Comparison of ENCODE assay signal across 1 cellular context in the genomic region with DNA sequence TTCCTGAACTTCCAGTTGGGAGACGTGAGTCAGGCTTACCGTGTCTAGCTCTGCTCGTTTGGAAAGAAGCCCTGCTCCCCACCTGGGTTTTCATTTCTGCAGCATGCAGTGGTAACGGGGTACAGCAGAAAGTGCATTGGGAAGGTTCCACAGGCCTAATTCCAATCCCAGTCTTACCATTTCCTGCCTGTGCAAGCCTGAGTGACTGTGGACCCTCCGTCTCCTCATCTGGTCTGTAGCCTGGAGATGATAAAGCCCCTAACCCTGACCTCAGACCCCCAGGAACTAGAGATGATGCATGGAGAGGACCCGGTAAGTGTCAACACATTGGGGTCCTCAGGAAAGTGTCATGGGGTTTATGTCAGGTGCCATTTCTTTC.
TF ChIP-seq lines count a peak whose summit lies in the region.

No MANE protein-coding gene starts in this region.

TF ChIP-seq in K562, 482 proteins besides CTCF, POLR2A, EP300 and RAD21:
- TF ChIP-seq MYC (IDR thresholded peaks at IDR 0.05; ENCODE audit: low read depth, low read length) (no peak), MYC (CRISPR knock-in tag; IDR thresholded peaks at IDR 0.05; ENCODE audit: borderline replicate concordance, low read depth) (no peak), RBFOX2 (IDR thresholded peaks at IDR 0.05; ENCODE audit: low read depth, low read length) (no peak), MTA2 (IDR thresholded peaks at IDR 0.05; ENCODE audit: low read depth) (no peak), PTRF (tag; IDR thresholded peaks at IDR 0.05) (no peak), CBX3 (IDR thresholded peaks at IDR 0.05; ENCODE audit: borderline replicate concordance in 1 of 2, low read length in 2 of 2) (no peak), ZC3H11A (IDR thresholded peaks at IDR 0.05; ENCODE audit: low read depth, low read length) (no peak), TAF15 (IDR thresholded peaks at IDR 0.05; ENCODE audit: low read depth, low read length) (no peak), ZNF354B (CRISPR knock-in tag; IDR thresholded peaks at IDR 0.05) (no peak), POLR2H (tag; IDR thresholded peaks at IDR 0.05; ENCODE audit: low read depth) (no peak), ZEB2 (IDR thresholded peaks at IDR 0.05) (no peak), SRF (CRISPR knock-in tag; IDR thresholded peaks at IDR 0.05) (no peak), RB1 (IDR thresholded peaks at IDR 0.05; ENCODE audit: low read depth) (no peak), TOE1 (IDR thresholded peaks at IDR 0.05; ENCODE audit: borderline replicate concordance) (no peak), TOE1 (CRISPR knock-in tag; IDR thresholded peaks at IDR 0.05; ENCODE audit: borderline replicate concordance, low read depth) (no peak)
- TF ChIP-seq, protein P1, sequence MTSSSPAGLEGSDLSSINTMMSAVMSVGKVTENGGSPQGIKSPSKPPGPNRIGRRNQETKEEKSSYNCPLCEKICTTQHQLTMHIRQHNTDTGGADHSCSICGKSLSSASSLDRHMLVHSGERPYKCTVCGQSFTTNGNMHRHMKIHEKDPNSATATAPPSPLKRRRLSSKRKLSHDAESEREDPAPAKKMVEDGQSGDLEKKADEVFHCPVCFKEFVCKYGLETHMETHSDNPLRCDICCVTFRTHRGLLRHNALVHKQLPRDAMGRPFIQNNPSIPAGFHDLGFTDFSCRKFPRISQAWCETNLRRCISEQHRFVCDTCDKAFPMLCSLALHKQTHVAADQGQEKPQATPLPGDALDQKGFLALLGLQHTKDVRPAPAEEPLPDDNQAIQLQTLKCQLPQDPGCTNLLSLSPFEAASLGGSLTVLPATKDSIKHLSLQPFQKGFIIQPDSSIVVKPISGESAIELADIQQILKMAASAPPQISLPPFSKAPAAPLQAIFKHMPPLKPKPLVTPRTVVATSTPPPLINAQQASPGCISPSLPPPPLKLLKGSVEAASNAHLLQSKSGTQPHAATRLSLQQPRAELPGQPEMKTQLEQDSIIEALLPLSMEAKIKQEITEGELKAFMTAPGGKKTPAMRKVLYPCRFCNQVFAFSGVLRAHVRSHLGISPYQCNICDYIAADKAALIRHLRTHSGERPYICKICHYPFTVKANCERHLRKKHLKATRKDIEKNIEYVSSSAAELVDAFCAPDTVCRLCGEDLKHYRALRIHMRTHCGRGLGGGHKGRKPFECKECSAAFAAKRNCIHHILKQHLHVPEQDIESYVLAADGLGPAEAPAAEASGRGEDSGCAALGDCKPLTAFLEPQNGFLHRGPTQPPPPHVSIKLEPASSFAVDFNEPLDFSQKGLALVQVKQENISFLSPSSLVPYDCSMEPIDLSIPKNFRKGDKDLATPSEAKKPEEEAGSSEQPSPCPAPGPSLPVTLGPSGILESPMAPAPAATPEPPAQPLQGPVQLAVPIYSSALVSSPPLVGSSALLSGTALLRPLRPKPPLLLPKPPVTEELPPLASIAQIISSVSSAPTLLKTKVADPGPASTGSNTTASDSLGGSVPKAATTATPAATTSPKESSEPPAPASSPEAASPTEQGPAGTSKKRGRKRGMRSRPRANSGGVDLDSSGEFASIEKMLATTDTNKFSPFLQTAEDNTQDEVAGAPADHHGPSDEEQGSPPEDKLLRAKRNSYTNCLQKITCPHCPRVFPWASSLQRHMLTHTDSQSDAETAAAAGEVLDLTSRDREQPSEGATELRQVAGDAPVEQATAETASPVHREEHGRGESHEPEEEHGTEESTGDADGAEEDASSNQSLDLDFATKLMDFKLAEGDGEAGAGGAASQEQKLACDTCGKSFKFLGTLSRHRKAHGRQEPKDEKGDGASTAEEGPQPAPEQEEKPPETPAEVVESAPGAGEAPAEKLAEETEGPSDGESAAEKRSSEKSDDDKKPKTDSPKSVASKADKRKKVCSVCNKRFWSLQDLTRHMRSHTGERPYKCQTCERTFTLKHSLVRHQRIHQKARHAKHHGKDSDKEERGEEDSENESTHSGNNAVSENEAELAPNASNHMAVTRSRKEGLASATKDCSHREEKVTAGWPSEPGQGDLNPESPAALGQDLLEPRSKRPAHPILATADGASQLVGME (CRISPR knock-in tag; IDR thresholded peaks at IDR 0.05) = no peak
- TF ChIP-seq, protein P2, sequence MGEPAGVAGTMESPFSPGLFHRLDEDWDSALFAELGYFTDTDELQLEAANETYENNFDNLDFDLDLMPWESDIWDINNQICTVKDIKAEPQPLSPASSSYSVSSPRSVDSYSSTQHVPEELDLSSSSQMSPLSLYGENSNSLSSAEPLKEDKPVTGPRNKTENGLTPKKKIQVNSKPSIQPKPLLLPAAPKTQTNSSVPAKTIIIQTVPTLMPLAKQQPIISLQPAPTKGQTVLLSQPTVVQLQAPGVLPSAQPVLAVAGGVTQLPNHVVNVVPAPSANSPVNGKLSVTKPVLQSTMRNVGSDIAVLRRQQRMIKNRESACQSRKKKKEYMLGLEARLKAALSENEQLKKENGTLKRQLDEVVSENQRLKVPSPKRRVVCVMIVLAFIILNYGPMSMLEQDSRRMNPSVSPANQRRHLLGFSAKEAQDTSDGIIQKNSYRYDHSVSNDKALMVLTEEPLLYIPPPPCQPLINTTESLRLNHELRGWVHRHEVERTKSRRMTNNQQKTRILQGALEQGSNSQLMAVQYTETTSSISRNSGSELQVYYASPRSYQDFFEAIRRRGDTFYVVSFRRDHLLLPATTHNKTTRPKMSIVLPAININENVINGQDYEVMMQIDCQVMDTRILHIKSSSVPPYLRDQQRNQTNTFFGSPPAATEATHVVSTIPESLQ (CRISPR knock-in tag; IDR thresholded peaks at IDR 0.05) = no peak
- TF ChIP-seq, protein P3, sequence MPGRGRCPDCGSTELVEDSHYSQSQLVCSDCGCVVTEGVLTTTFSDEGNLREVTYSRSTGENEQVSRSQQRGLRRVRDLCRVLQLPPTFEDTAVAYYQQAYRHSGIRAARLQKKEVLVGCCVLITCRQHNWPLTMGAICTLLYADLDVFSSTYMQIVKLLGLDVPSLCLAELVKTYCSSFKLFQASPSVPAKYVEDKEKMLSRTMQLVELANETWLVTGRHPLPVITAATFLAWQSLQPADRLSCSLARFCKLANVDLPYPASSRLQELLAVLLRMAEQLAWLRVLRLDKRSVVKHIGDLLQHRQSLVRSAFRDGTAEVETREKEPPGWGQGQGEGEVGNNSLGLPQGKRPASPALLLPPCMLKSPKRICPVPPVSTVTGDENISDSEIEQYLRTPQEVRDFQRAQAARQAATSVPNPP (IDR thresholded peaks at IDR 0.05; ENCODE audit: borderline replicate concordance, insufficient read depth, insufficient read length) = no peak
- TF ChIP-seq, protein P4, sequence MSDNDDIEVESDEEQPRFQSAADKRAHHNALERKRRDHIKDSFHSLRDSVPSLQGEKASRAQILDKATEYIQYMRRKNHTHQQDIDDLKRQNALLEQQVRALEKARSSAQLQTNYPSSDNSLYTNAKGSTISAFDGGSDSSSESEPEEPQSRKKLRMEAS (CRISPR knock-in tag; IDR thresholded peaks at IDR 0.05) = no peak
- TF ChIP-seq, protein P5, sequence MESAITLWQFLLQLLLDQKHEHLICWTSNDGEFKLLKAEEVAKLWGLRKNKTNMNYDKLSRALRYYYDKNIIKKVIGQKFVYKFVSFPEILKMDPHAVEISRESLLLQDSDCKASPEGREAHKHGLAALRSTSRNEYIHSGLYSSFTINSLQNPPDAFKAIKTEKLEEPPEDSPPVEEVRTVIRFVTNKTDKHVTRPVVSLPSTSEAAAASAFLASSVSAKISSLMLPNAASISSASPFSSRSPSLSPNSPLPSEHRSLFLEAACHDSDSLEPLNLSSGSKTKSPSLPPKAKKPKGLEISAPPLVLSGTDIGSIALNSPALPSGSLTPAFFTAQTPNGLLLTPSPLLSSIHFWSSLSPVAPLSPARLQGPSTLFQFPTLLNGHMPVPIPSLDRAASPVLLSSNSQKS (CRISPR knock-in tag; IDR thresholded peaks at IDR 0.05) = no peak
- TF ChIP-seq, protein P6, sequence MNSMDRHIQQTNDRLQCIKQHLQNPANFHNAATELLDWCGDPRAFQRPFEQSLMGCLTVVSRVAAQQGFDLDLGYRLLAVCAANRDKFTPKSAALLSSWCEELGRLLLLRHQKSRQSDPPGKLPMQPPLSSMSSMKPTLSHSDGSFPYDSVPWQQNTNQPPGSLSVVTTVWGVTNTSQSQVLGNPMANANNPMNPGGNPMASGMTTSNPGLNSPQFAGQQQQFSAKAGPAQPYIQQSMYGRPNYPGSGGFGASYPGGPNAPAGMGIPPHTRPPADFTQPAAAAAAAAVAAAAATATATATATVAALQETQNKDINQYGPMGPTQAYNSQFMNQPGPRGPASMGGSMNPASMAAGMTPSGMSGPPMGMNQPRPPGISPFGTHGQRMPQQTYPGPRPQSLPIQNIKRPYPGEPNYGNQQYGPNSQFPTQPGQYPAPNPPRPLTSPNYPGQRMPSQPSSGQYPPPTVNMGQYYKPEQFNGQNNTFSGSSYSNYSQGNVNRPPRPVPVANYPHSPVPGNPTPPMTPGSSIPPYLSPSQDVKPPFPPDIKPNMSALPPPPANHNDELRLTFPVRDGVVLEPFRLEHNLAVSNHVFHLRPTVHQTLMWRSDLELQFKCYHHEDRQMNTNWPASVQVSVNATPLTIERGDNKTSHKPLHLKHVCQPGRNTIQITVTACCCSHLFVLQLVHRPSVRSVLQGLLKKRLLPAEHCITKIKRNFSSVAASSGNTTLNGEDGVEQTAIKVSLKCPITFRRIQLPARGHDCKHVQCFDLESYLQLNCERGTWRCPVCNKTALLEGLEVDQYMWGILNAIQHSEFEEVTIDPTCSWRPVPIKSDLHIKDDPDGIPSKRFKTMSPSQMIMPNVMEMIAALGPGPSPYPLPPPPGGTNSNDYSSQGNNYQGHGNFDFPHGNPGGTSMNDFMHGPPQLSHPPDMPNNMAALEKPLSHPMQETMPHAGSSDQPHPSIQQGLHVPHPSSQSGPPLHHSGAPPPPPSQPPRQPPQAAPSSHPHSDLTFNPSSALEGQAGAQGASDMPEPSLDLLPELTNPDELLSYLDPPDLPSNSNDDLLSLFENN (IDR thresholded peaks at IDR 0.05; ENCODE audit: low read depth in 2 of 2, low read length in 2 of 2) = no peak
- TF ChIP-seq, protein P7, sequence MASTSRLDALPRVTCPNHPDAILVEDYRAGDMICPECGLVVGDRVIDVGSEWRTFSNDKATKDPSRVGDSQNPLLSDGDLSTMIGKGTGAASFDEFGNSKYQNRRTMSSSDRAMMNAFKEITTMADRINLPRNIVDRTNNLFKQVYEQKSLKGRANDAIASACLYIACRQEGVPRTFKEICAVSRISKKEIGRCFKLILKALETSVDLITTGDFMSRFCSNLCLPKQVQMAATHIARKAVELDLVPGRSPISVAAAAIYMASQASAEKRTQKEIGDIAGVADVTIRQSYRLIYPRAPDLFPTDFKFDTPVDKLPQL (IDR thresholded peaks at IDR 0.05; ENCODE audit: extremely low read depth, insufficient read length) = no peak
